ENCODE assay signal across 14 cellular contexts in genomic region chr4:152278172-152278504, GRCh38.
A peak's percentile ranks its signal among the peaks of the same experiment; 100 is the strongest.
DNase-seq lines count a peak whose midpoint lies in the region; ATAC-seq and TF ChIP-seq lines count a peak whose summit lies in the region.
"Had no signal": no experiment of that assay in that cellular context is flagged by ENCODE, and none has a peak within 500 bp of the region (broad histone marks: within the 10 kb centered on the region; RNA-seq: fewer than 3 reads in every experiment).

No MANE protein-coding gene starts in this region.

- DNase-seq in progenitor cell of endocrine pancreas (ENCODE audit: low spot score, unreplicated experiment) (no peak), Ammon's horn (ENCODE audit: low spot score) (no peak), DMS79 (lab: John Stamatoyannopoulos, UW) (no peak), esophagus muscularis mucosa (ENCODE audit: extremely low spot score) (no peak), foreskin melanocyte (no peak)
- DNase-seq: CD8-positive, alpha-beta T cell; effector CD8-positive, alpha-beta T cell; IMR-90; ovary; stimulated activated naive B cell treated with anti-CD40 and anti-IgM and Interleukin-4, amounts not matched to agents 10 μg/mL and 1 μg/mL and 100 μg/mL, for 72 hours had no signal

- H3K4me3 Mint-ChIP-seq in progenitor cell of endocrine pancreas (ENCODE audit: low read depth) = peak overlapping the region; percentile 17
- H3K4me3 Mint-ChIP-seq: CD8-positive, alpha-beta T cell; stimulated activated naive B cell treated with anti-CD40 and anti-IgM and Interleukin-4, amounts not matched to agents 10 μg/mL and 1 μg/mL and 100 μg/mL, for 72 hours had no signal

- H3K36me3 ChIP-seq in HUES48 (ENCODE audit: control insufficient read depth, insufficient read depth, low read length) = no peaks in the 10 kb centered on the region
- no peaks in the 10 kb centered on the region for H3K36me3 ChIP-seq in esophagus muscularis mucosa
- H3K36me3 ChIP-seq: HAP-1, ovary had no signal

- H3K27ac ChIP-seq in HUES48 (ENCODE audit: low read depth, low read length) (peak overlapping the region; percentile 33), esophagus muscularis mucosa (replicated peaks in 1 of 4) (no peak overlapping the region)
- H3K27ac ChIP-seq: ovary had no signal

- H3K4me1 Mint-ChIP-seq in progenitor cell of endocrine pancreas (ENCODE audit: low read depth) = peaks cover 14% of the 10 kb centered on the region

- TF ChIP-seq CTCF in progenitor cell of endocrine pancreas (IDR thresholded peaks at IDR 0.05; ENCODE audit: unreplicated experiment) (no peak), esophagus muscularis mucosa (IDR thresholded peaks at IDR 0.05) (no peak)

- peaks cover 3% of the 10 kb centered on the region for H3K9me3 Mint-ChIP-seq in progenitor cell of endocrine pancreas (ENCODE audit: low read depth)
- H3K9me3 Mint-ChIP-seq: CD8-positive, alpha-beta T cell; stimulated activated naive B cell treated with anti-CD40 and anti-IgM and Interleukin-4, amounts not matched to agents 10 μg/mL and 1 μg/mL and 100 μg/mL, for 72 hours had no signal

- ATAC-seq in GM19438 (IDR thresholded peaks at IDR 0.05; ENCODE audit: low read depth, unreplicated experiment) (peak; percentile 32), HG02798 (IDR thresholded peaks at IDR 0.05; ENCODE audit: poor library complexity, unreplicated experiment) (peak; percentile 35)
- ATAC-seq: CD8-positive, alpha-beta T cell had no signal

- H3K4me3 ChIP-seq in HUES48 (ENCODE audit: low read depth, low read length) = no peak overlapping the region
- no peak overlapping the region for H3K4me3 ChIP-seq in esophagus muscularis mucosa
- H3K4me3 ChIP-seq: HAP-1, ovary had no signal

- H3K27me3 Mint-ChIP-seq in progenitor cell of endocrine pancreas = no peaks in the 10 kb centered on the region

- TF ChIP-seq POLR2A in esophagus muscularis mucosa (IDR thresholded peaks at IDR 0.05; ENCODE audit: low read depth) = no peak

- no peak overlapping the region for H3K27ac Mint-ChIP-seq in progenitor cell of endocrine pancreas
- H3K27ac Mint-ChIP-seq: CD8-positive, alpha-beta T cell; stimulated activated naive B cell treated with anti-CD40 and anti-IgM and Interleukin-4, amounts not matched to agents 10 μg/mL and 1 μg/mL and 100 μg/mL, for 72 hours had no signal

- intact Hi-C loops in esophagus muscularis mucosa (cut with DNase I) = no loop called here

- no peak overlapping the region for H3K9ac ChIP-seq in HUES48 (ENCODE audit: low read depth, low read length)

- H3K9me3 ChIP-seq in HUES48 (ENCODE audit: control insufficient read depth, insufficient read depth, low read length) = no peaks in the 10 kb centered on the region
- no peaks in the 10 kb centered on the region for H3K9me3 ChIP-seq in esophagus muscularis mucosa
- H3K9me3 ChIP-seq: HAP-1, ovary had no signal

- TF ChIP-seq EP300 in esophagus muscularis mucosa (IDR thresholded peaks at IDR 0.05) = no peak

- H3K4me1 ChIP-seq in HUES48 (ENCODE audit: control insufficient read depth, insufficient read depth, low read length) (peaks cover 26% of the 10 kb centered on the region), esophagus muscularis mucosa (no peaks in the 10 kb centered on the region)

- H3K36me3 Mint-ChIP-seq in progenitor cell of endocrine pancreas (ENCODE audit: insufficient read depth) = no peaks in the 10 kb centered on the region
- H3K36me3 Mint-ChIP-seq: CD8-positive, alpha-beta T cell; stimulated activated naive B cell treated with anti-CD40 and anti-IgM and Interleukin-4, amounts not matched to agents 10 μg/mL and 1 μg/mL and 100 μg/mL, for 72 hours had no signal

- H3K27me3 ChIP-seq in HUES48 (ENCODE audit: control insufficient read depth, insufficient read depth, low read length) = no peaks in the 10 kb centered on the region
- H3K27me3 ChIP-seq in esophagus muscularis mucosa = no peaks in the 10 kb centered on the region
- H3K27me3 ChIP-seq: ovary had no signal
